19 cellular contexts compared by ENCODE assay signal in the genomic region with DNA sequence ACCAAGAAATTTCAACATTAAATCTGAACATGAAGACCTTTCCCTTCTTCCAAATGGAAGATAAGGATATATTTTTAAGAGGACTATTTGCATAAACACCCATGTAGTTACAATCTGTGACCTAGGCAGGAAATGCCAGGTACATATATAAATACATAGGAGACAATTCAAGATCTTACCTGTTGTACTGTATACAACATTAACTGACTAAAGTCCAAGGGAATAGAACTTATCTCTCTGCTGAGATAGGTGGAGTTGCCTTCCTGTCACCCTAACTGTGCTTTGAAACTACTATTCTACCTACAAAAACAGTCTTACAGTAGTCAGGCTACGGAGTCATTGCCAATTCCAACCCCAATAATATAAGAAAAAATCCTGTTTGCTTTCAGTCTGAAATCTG.
DNase-seq lines count a peak whose midpoint lies in the region; ATAC-seq and TF ChIP-seq lines count a peak whose summit lies in the region.
"Had no signal": no experiment of that assay in that cellular context is flagged by ENCODE, and none has a peak within 500 bp of the region (broad histone marks: within the 10 kb centered on the region; RNA-seq: fewer than 3 reads in every experiment).

No MANE protein-coding gene starts in this region.

- no peak overlapping the region for H2AFZ ChIP-seq in KMS-11 (ENCODE audit: low read depth)

- H4K20me1 ChIP-seq in KMS-11 (ENCODE audit: insufficient read depth): no peaks in the 10 kb centered on the region

- H3K36me3 Mint-ChIP-seq in WTC11: peaks cover 14% of the 10 kb centered on the region
- H3K36me3 Mint-ChIP-seq: CD8-positive, alpha-beta T cell had no signal

- H3K27ac Mint-ChIP-seq in WTC11: peak overlapping the region; percentile 57
- H3K27ac Mint-ChIP-seq: B cell; CD8-positive, alpha-beta T cell had no signal

- H3K4me3 ChIP-seq in KMS-11 (IDR thresholded peaks at IDR 0.05; ENCODE audit: insufficient read depth, low read depth, low read length) (no peak overlapping the region), right lobe of liver (no peak overlapping the region), thyroid gland (replicated peaks in 1 of 3) (no peak overlapping the region)
- H3K4me3 ChIP-seq: K562, Peyer's patch, SK-N-MC had no signal

- H3K4me1 ChIP-seq in KMS-11 (ENCODE audit: low read depth, poor library complexity, severe bottlenecking) (peaks cover 16% of the 10 kb centered on the region), right lobe of liver (peaks cover 0 to 39% (median 9%) of the 10 kb centered on the region in 4 donors), thyroid gland (peaks cover 30 to 40% of the 10 kb centered on the region in 2 donors)

- intact Hi-C loops in right lobe of liver (cut with DNase I): no loop called here
- intact Hi-C loops in thyroid gland (cut with DNase I): no loop called here

- H3K9ac ChIP-seq in KMS-11: no peak overlapping the region

- ATAC-seq in WTC11 (no peak), right lobe of liver (peak in 1 of 4 donors; percentile 10), GM19023 (IDR thresholded peaks at IDR 0.05; ENCODE audit: unreplicated experiment) (no peak)
- ATAC-seq: CD8-positive, alpha-beta T cell; K562 had no signal

- no peaks in the 10 kb centered on the region for H3K27me3 Mint-ChIP-seq in WTC11 (ENCODE audit: low read depth)
- H3K27me3 Mint-ChIP-seq: B cell had no signal

- H3K9me3 ChIP-seq in right lobe of liver: no peaks in the 10 kb centered on the region
- H3K9me3 ChIP-seq in thyroid gland: no peaks in the 10 kb centered on the region
- H3K9me3 ChIP-seq: Caco-2, Peyer's patch had no signal

- CTCF ChIA-PET in WTC11 (lab: Charles Lee): no interaction called here

- 67% methylated on average over 1 of the region's 1 CpG for WGBS in right lobe of liver (ENCODE audit: insufficient coverage, low coverage, low lambda C conversion rate, missing lambda C conversion rate)
- WGBS in thyroid gland, 2 donors: 94 to 100% methylated on average over 1 of the region's 1 CpG

- H3K4me1 Mint-ChIP-seq in WTC11: peaks cover 2% of the 10 kb centered on the region
- H3K4me1 Mint-ChIP-seq: B cell had no signal

- H3K36me3 ChIP-seq in KMS-11 (ENCODE audit: insufficient read depth) (no peaks in the 10 kb centered on the region), right lobe of liver (peaks cover 8 to 20% (median 10%) of the 10 kb centered on the region in 4 donors), thyroid gland (peaks cover 14 to 15% of the 10 kb centered on the region in 2 donors)

- TF ChIP-seq CTCF in KMS-11 (conservative IDR thresholded peaks at IDR 0.05; ENCODE audit: low read depth, low read length) (no peak), WTC11 (IDR thresholded peaks at IDR 0.05) (no peak), right lobe of liver (IDR thresholded peaks at IDR 0.05) (no peak), thyroid gland (IDR thresholded peaks at IDR 0.05) (no peak)

- no peaks in the 10 kb centered on the region for H3K9me3 Mint-ChIP-seq in WTC11
- H3K9me3 Mint-ChIP-seq: CD8-positive, alpha-beta T cell had no signal

- peak overlapping the region; percentile 50; the same call in 1 of the 2 replicates for H3K4me2 ChIP-seq in KMS-11

- no peaks in the 10 kb centered on the region for H3K27me3 ChIP-seq in KMS-11 (ENCODE audit: insufficient read depth, low read depth)
- no peaks in the 10 kb centered on the region for H3K27me3 ChIP-seq in right lobe of liver
- no peaks in the 10 kb centered on the region for H3K27me3 ChIP-seq in thyroid gland
- H3K27me3 ChIP-seq: Peyer's patch had no signal

- no peaks in the 10 kb centered on the region for H3K79me2 ChIP-seq in KMS-11 (ENCODE audit: insufficient read depth, low read depth)

- DNase-seq in WTC11 (ENCODE audit: low spot score): no peak
- DNase-seq in right lobe of liver: no peak
- DNase-seq in thyroid gland: no peak
- DNase-seq in NK-92 treated with Interleukin-12 subunit alpha and Interleukin-12 subunit beta, amount 100 ng/mL, for 24 hours (lab: John Stamatoyannopoulos, UW): no peak
- no peak for DNase-seq in T-helper 9 cell
- DNase-seq: Caco-2; CD8-positive, alpha-beta T cell; NCI-H2029; NCI-H2227 treated with DMSO at 0.1 percent for 48 hours; NCI-H526 treated with DMSO at 0.1 percent for 48 hours; OCI-M1; Peyer's patch; SHP77 treated with DMSO at 0.1 percent for 48 hours had no signal

- H3K27ac ChIP-seq in KMS-11 (no peak overlapping the region), right lobe of liver (peak overlapping the region in 2 of 3 donors; percentile 45 to 66), thyroid gland (peak overlapping the region; percentile 39 to 67 (median 55))
- H3K27ac ChIP-seq: C4-2B, SK-N-MC had no signal

- no peak overlapping the region for H3K4me3 Mint-ChIP-seq in WTC11
- H3K4me3 Mint-ChIP-seq: B cell; CD8-positive, alpha-beta T cell had no signal

- TF ChIP-seq POLR2A in right lobe of liver (IDR thresholded peaks at IDR 0.05) (no peak), thyroid gland (IDR thresholded peaks at IDR 0.05) (no peak)

- POLR2A ChIA-PET in WTC11 (lab: Charles Lee): no interaction called here

TF ChIP-seq in WTC11, 78 proteins besides CTCF, POLR2A, EP300 and RAD21:
- no peak for TF ChIP-seq KAT7 (CRISPR knock-in tag; IDR thresholded peaks at IDR 0.05; ENCODE audit: borderline replicate concordance)
- TF ChIP-seq GTF2I (CRISPR knock-in tag; conservative IDR thresholded peaks at IDR 0.05): no peak
- TF ChIP-seq OVOL2 (CRISPR knock-in tag; IDR thresholded peaks at IDR 0.05; ENCODE audit: borderline replicate concordance): no peak
- TF ChIP-seq ATF1 (CRISPR knock-in tag; IDR thresholded peaks at IDR 0.05): no peak
- TF ChIP-seq, protein P1, sequence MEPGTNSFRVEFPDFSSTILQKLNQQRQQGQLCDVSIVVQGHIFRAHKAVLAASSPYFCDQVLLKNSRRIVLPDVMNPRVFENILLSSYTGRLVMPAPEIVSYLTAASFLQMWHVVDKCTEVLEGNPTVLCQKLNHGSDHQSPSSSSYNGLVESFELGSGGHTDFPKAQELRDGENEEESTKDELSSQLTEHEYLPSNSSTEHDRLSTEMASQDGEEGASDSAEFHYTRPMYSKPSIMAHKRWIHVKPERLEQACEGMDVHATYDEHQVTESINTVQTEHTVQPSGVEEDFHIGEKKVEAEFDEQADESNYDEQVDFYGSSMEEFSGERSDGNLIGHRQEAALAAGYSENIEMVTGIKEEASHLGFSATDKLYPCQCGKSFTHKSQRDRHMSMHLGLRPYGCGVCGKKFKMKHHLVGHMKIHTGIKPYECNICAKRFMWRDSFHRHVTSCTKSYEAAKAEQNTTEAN (CRISPR knock-in tag; IDR thresholded peaks at IDR 0.05): no peak
- TF ChIP-seq EMX1 (CRISPR knock-in tag; IDR thresholded peaks at IDR 0.05): no peak
- no peak for TF ChIP-seq RORB (CRISPR knock-in tag; IDR thresholded peaks at IDR 0.05)
- no peak for TF ChIP-seq GABPB1 (CRISPR knock-in tag; IDR thresholded peaks at IDR 0.05)
- TF ChIP-seq ZNF232 (CRISPR knock-in tag; IDR thresholded peaks at IDR 0.05): no peak
- TF ChIP-seq SOX15 (CRISPR knock-in tag; IDR thresholded peaks at IDR 0.05): no peak
- no peak for TF ChIP-seq MYBL2 (CRISPR knock-in tag; IDR thresholded peaks at IDR 0.05)
- TF ChIP-seq, protein P2, sequence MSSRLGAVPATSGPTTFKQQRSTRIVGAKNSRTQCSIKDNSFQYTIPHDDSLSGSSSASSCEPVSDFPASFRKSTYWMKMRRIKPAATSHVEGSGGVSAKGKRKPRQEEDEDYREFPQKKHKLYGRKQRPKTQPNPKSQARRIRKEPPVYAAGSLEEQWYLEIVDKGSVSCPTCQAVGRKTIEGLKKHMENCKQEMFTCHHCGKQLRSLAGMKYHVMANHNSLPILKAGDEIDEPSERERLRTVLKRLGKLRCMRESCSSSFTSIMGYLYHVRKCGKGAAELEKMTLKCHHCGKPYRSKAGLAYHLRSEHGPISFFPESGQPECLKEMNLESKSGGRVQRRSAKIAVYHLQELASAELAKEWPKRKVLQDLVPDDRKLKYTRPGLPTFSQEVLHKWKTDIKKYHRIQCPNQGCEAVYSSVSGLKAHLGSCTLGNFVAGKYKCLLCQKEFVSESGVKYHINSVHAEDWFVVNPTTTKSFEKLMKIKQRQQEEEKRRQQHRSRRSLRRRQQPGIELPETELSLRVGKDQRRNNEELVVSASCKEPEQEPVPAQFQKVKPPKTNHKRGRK (CRISPR knock-in tag; IDR thresholded peaks at IDR 0.05; ENCODE audit: borderline replicate concordance): no peak
- TF ChIP-seq, protein P3, sequence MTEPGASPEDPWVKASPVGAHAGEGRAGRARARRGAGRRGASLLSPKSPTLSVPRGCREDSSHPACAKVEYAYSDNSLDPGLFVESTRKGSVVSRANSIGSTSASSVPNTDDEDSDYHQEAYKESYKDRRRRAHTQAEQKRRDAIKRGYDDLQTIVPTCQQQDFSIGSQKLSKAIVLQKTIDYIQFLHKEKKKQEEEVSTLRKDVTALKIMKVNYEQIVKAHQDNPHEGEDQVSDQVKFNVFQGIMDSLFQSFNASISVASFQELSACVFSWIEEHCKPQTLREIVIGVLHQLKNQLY (CRISPR knock-in tag; IDR thresholded peaks at IDR 0.05): no peak
